25 cellular contexts compared by ENCODE assay signal in the genomic region with DNA sequence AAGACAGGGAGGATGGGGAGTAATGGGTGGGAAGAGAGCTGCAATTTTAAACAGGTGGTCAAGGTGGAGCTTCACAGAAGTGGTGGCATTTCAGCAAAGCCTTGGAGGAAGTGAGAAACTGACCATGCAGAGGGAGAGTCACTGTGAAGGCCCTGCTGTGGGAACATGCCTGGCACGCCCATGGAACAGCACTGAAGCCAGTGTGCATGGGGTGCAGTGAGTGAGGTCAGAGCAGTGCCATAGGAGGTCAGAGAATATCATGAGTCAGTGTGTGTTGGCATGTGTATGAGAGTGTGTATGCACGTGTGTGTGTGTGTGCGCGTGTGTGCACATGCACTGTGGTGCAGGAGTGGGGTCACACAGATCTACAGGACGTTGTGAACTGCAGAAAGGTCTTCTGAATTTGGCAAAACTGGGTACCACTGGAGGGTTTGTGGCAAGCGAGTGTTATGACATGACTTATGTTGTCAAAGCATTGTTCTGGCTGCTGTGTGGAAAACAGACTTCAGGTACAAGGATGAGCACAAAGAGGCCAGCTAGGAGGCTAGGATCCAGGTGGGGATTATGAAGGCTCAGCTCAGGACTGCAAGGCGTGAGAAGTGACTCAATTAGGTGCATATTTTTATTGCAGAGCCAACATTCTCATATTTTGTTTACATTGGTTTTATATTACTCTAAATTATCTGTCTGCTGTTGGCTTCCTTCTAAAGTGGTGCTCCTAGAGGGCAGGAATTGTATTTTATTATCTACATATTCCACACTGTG. TPM values are rescaled to one million over a fixed set of nuclear protein-coding genes. Genes with fewer than 3 reads are reported as not detected.
DNase-seq lines count a peak whose midpoint lies in the region; ATAC-seq, FAIRE-seq and TF ChIP-seq lines count a peak whose summit lies in the region.
"Had no signal": no experiment of that assay in that cellular context is flagged by ENCODE, and none has a peak within 500 bp of the region (broad histone marks: within the 10 kb centered on the region; RNA-seq: fewer than 3 reads in every experiment).

No MANE protein-coding gene starts in this region.

- H4K8ac ChIP-seq in neuronal stem cell (ENCODE audit: low read depth, low read length): no peak overlapping the region

- no peak overlapping the region for H2BK12ac ChIP-seq in neuronal stem cell (ENCODE audit: low read length)

- H2BK15ac ChIP-seq in neuronal stem cell (ENCODE audit: low read length): no peak overlapping the region

- H2BK120ac ChIP-seq in neuronal stem cell (ENCODE audit: low read depth, low read length): no peak overlapping the region

- no peak overlapping the region for H3K23ac ChIP-seq in neuronal stem cell (ENCODE audit: low read depth, low read length, poor library complexity)

- no CpG with 5 or more reads among the region's 7 CpGs for WGBS in neuronal stem cell (ENCODE audit: extremely low coverage in 2 of 2, insufficient read length in 2 of 2, insufficient replicate concordance in 1 of 2), 2 donors

- no peak overlapping the region for H3K4ac ChIP-seq in neuronal stem cell (ENCODE audit: low read length)

- no peak overlapping the region for H3K14ac ChIP-seq in neuronal stem cell (ENCODE audit: low read length)

- H3K18ac ChIP-seq in neuronal stem cell (ENCODE audit: low read length): peak overlapping the region; percentile 42

- no peaks in the 10 kb centered on the region for H3K27me3 ChIP-seq in bronchial epithelial cell (ENCODE audit: control insufficient read depth, insufficient read depth, low read length)
- no peaks in the 10 kb centered on the region for H3K27me3 ChIP-seq in neuronal stem cell (ENCODE audit: control insufficient read depth in 3 of 3, insufficient read depth in 3 of 3, low read depth in 1 of 3, low read length in 3 of 3)
- H3K27me3 ChIP-seq: gastrocnemius medialis had no signal

- H3K4me3 ChIP-seq in bronchial epithelial cell (ENCODE audit: low read depth, low read length): no peak overlapping the region
- H3K4me3 ChIP-seq in neuronal stem cell (ENCODE audit: low read length in 2 of 2): peak overlapping the region in 1 of 2 donors; percentile 23
- H3K4me3 ChIP-seq: gastrocnemius medialis, K562, lung had no signal

- H4K91ac ChIP-seq in neuronal stem cell (ENCODE audit: low read depth, low read length, poor library complexity): no peak overlapping the region

- DNase-seq in NCI-H510A treated with DMSO at 0.1 percent for 48 hours (lab: John Stamatoyannopoulos, UW): peak; percentile 20
- DNase-seq in NCI-H510A (lab: John Stamatoyannopoulos, UW): no peak
- DNase-seq in bronchial epithelial cell (ENCODE audit: low read depth): peak; percentile 55
- no peak for DNase-seq in neuronal stem cell (ENCODE audit: low spot score)
- no peak for DNase-seq in NCI-H446 (lab: John Stamatoyannopoulos, UW)
- DNase-seq in SKM-1 treated with dmso at 0.1 percent for 144 hours (lab: John Stamatoyannopoulos, UW; ENCODE audit: unreplicated experiment): no peak
- DNase-seq: activated CD4-positive, alpha-beta T cell treated with anti-CD3 and anti-CD28 coated beads, Interleukin-2, amount 50 U/mL, for 1 hour; activated effector memory CD4-positive, alpha-beta T cell treated with Interleukin-2 at 50 U/mL for 16 hours; COR-L47; gastrocnemius medialis; NCI-H187 treated with DMSO at 0.1 percent for 48 hours; NCI-H524 treated with DMSO at 0.1 percent for 48 hours; occipital lobe; OCI-M1; SIG-M5; T-helper 1 cell had no signal

- H2AFZ ChIP-seq in neuronal stem cell (ENCODE audit: low read length): no peak overlapping the region

- no peak overlapping the region for H3K4me2 ChIP-seq in neuronal stem cell (ENCODE audit: insufficient read depth, low read length, poor library complexity, severe bottlenecking)

- no peak overlapping the region for H2BK5ac ChIP-seq in neuronal stem cell (ENCODE audit: low read length)

- peaks cover 0 to 8% of the 10 kb centered on the region in 2 donors for H3K9me3 ChIP-seq in neuronal stem cell (replicated peaks in 1 of 2; ENCODE audit: control insufficient read depth in 2 of 2, insufficient read depth in 1 of 2, low read depth in 1 of 2, low read length in 2 of 2)
- H3K9me3 ChIP-seq: gastrocnemius medialis had no signal

- H3K9ac ChIP-seq in neuronal stem cell (ENCODE audit: low read depth, low read length, poor library complexity): no peak overlapping the region

- TF ChIP-seq CTCF in bronchial epithelial cell (IDR thresholded peaks at IDR 0.05; ENCODE audit: insufficient read depth, low read length, severe bottlenecking): no peak

- peak; percentile 88 for FAIRE-seq in bronchial epithelial cell (lab: Jason Lieb, UNC)
- FAIRE-seq: A204.1, endothelial cell of umbilical vein, GM18507, K562, keratinocyte, urothelium cell line had no signal

- peaks cover 8% of the 10 kb centered on the region in 2 donors for H3K4me1 ChIP-seq in neuronal stem cell (ENCODE audit: control insufficient read depth in 2 of 2, insufficient read depth in 1 of 2, low read depth in 1 of 2, low read length in 2 of 2)

- peaks cover 6% of the 10 kb centered on the region for H3K36me3 ChIP-seq in bronchial epithelial cell (ENCODE audit: control insufficient read depth, insufficient read depth, low read length)
- peaks cover 4 to 48% of the 10 kb centered on the region in 2 donors for H3K36me3 ChIP-seq in neuronal stem cell (replicated peaks in 1 of 2; ENCODE audit: control insufficient read depth in 2 of 2, insufficient read depth in 2 of 2, low read length in 2 of 2)

- no peak overlapping the region for H2AK5ac ChIP-seq in neuronal stem cell (ENCODE audit: low read depth, low read length)

- H3K79me1 ChIP-seq in neuronal stem cell (ENCODE audit: low read depth, low read length): peaks cover 9% of the 10 kb centered on the region

- ATAC-seq in HG02759 (IDR thresholded peaks at IDR 0.05; ENCODE audit: unreplicated experiment): peak; percentile 50
- ATAC-seq in HG03469 (IDR thresholded peaks at IDR 0.05; ENCODE audit: unreplicated experiment): no peak
- ATAC-seq: gastrocnemius medialis, K562 had no signal

- no peak overlapping the region for H3K27ac ChIP-seq in neuronal stem cell (replicated peaks; ENCODE audit: low read length)
- H3K27ac ChIP-seq: gastrocnemius medialis had no signal

RNA-seq across cellular contexts. Expression of a gene that starts 34.0 kb away (rescaled TPM):
- total RNA-seq in bronchial epithelial cell: 2.1 and 3.5 TPM in 2 replicates
- 6.5 TPM for polyA plus RNA-seq in neuronal stem cell (2013, experiment 1 of 2)
- 7.5 TPM for polyA plus RNA-seq in neuronal stem cell (2013, experiment 2 of 2)

Comparison
In these comparisons a context has a peak if more than half of its experiments do, and no peak if none do; other contexts are left out.
1. DNase-seq: peak in NCI-H510A treated with DMSO at 0.1 percent for 48 hours (single experiment) and bronchial epithelial cell (single experiment); none in NCI-H510A (single experiment), neuronal stem cell (single experiment), NCI-H446 (0 of 2) and SKM-1 treated with dmso at 0.1 percent for 144 hours (single experiment).